ENCODE assay signal across 24 cellular contexts in genomic region chr10:30847199-30847598, GRCh38.
DNase-seq lines count a peak whose midpoint lies in the region; TF ChIP-seq lines count a peak whose summit lies in the region.
"Had no signal": no experiment of that assay in that cellular context is flagged by ENCODE, and none has a peak within 500 bp of the region (broad histone marks: within the 10 kb centered on the region; RNA-seq: fewer than 3 reads in every experiment).

No MANE protein-coding gene starts in this region.

- peaks cover 84% of the 10 kb centered on the region for H3K27me3 Mint-ChIP-seq in endodermal cell (ENCODE audit: insufficient read depth)
- H3K27me3 Mint-ChIP-seq: CD4-positive, alpha-beta T cell had no signal

- no peaks in the 10 kb centered on the region for H3K36me3 Mint-ChIP-seq in endodermal cell (ENCODE audit: low read depth)

- no peaks in the 10 kb centered on the region for H4K20me1 ChIP-seq in mammary epithelial cell (ENCODE audit: insufficient read depth, low read length)
- H4K20me1 ChIP-seq: BLaER1 treated with 17β-estradiol and CSF1 and Interleukin-3, amounts not matched to agents 10 nM and 100 nM had no signal

- H2BK12ac ChIP-seq in neuronal stem cell (ENCODE audit: low read length): no peak overlapping the region

- in situ Hi-C loops in mammary epithelial cell (cut with MboI; ENCODE audit: low sequenced_read_pairs in 2 of 2): no loop called here

- 92 to 100% methylated on average over 4 to 6 of the region's 6 CpGs for WGBS in endodermal cell (ENCODE audit: insufficient coverage in 1 of 2, insufficient read length in 1 of 2), 2 experiments
- WGBS in neuronal stem cell (ENCODE audit: extremely low coverage in 2 of 2, insufficient read length in 2 of 2, insufficient replicate concordance in 1 of 2), 2 donors: no CpG with 5 or more reads among the region's 6 CpGs
- WGBS in mammary epithelial cell (ENCODE audit: low coverage, missing lambda C conversion rate): 86% methylated on average over 6 of the region's 6 CpGs

- H3K36me3 ChIP-seq in KOPT-K1 (ENCODE audit: insufficient read depth, low read length) (peaks cover 9% of the 10 kb centered on the region; the same call in 1 of the 2 replicates), endodermal cell (ENCODE audit: control insufficient read depth, insufficient read depth, low read length) (no peaks in the 10 kb centered on the region), neuronal stem cell (replicated peaks in 1 of 2; ENCODE audit: control insufficient read depth in 2 of 2, insufficient read depth in 2 of 2, low read length in 2 of 2) (no peaks in the 10 kb centered on the region), mammary epithelial cell (ENCODE audit: insufficient read depth, low read length) (no peaks in the 10 kb centered on the region)
- H3K36me3 ChIP-seq: BE2C had no signal

- DNase-seq in endodermal cell: no peak
- DNase-seq in neuronal stem cell (ENCODE audit: low spot score): no peak
- DNase-seq in globus pallidus (ENCODE audit: low spot score): no peak
- DNase-seq in mammary epithelial cell: no peak
- DNase-seq in medulla oblongata (ENCODE audit: extremely low spot score): no peak
- DNase-seq in NCI-H1092 (lab: John Stamatoyannopoulos, UW): no peak
- DNase-seq: 8988T; ACHN; AML-193; BE2C; CD4-positive, alpha-beta T cell; CD8-positive, alpha-beta memory T cell; DMS 273 treated with DMSO at 0.1 percent for 48 hours; DMS79; EL; GDM1; GM23248; H7; HCEC 1CT had no signal

- H3K23ac ChIP-seq in neuronal stem cell (ENCODE audit: low read depth, low read length, poor library complexity): no peak overlapping the region

- H3K27ac Mint-ChIP-seq in endodermal cell: no peak overlapping the region
- H3K27ac Mint-ChIP-seq: CD14-positive monocyte; CD4-positive, alpha-beta T cell; CD8-positive, alpha-beta memory T cell had no signal

- no peak overlapping the region for H3K9ac ChIP-seq in endodermal cell (ENCODE audit: extremely low read depth, low read length, poor library complexity, severe bottlenecking)
- no peak overlapping the region for H3K9ac ChIP-seq in neuronal stem cell (ENCODE audit: low read depth, low read length, poor library complexity)
- H3K9ac ChIP-seq in mammary epithelial cell (ENCODE audit: insufficient read depth, low read length): no peak overlapping the region
- H3K9ac ChIP-seq: BLaER1 treated with 17β-estradiol and CSF1 and Interleukin-3, amounts not matched to agents 10 nM and 100 nM; GM23248 had no signal

- no peak overlapping the region for H3K4me3 ChIP-seq in endodermal cell (ENCODE audit: low read length)
- no peak overlapping the region for H3K4me3 ChIP-seq in neuronal stem cell (ENCODE audit: low read length in 2 of 2)
- no peak overlapping the region for H3K4me3 ChIP-seq in mammary epithelial cell (replicated peaks in 1 of 3; ENCODE audit: insufficient read depth in 1 of 3, low read depth in 2 of 3, low read length in 3 of 3)
- H3K4me3 ChIP-seq: A549; BLaER1 treated with 17β-estradiol and CSF1 and Interleukin-3, amounts not matched to agents 10 nM and 100 nM; GM12878; GM23248 had no signal

- H3K4me1 ChIP-seq in endodermal cell (ENCODE audit: control insufficient read depth, insufficient read depth, low read length): no peaks in the 10 kb centered on the region
- H3K4me1 ChIP-seq in neuronal stem cell (ENCODE audit: control insufficient read depth in 2 of 2, insufficient read depth in 1 of 2, low read depth in 1 of 2, low read length in 2 of 2): peaks cover 0 to 1% of the 10 kb centered on the region in 2 donors
- H3K4me1 ChIP-seq in mammary epithelial cell (ENCODE audit: insufficient read depth, low read length): no peaks in the 10 kb centered on the region
- H3K4me1 ChIP-seq: A549, BE2C had no signal

- H3K4me3 Mint-ChIP-seq in endodermal cell: no peak overlapping the region
- H3K4me3 Mint-ChIP-seq: CD14-positive monocyte; CD4-positive, alpha-beta T cell; CD8-positive, alpha-beta memory T cell had no signal

- H3K4me1 Mint-ChIP-seq in endodermal cell: no peaks in the 10 kb centered on the region

- H3K14ac ChIP-seq in neuronal stem cell (ENCODE audit: low read length): no peak overlapping the region

- H3K18ac ChIP-seq in neuronal stem cell (ENCODE audit: low read length): peak overlapping the region; percentile 74

- H2BK5ac ChIP-seq in neuronal stem cell (ENCODE audit: low read length): peak overlapping the region; percentile 72

- intact Hi-C loops in mammary epithelial cell (cut with micrococcal nuclease): no loop called here

- peak; percentile 31 for TF ChIP-seq CTCF in endodermal cell (conservative IDR thresholded peaks at IDR 0.05)
- TF ChIP-seq CTCF in mammary epithelial cell (conservative IDR thresholded peaks at IDR 0.05 in 1 of 2, IDR thresholded peaks at IDR 0.05 in 1 of 2; ENCODE audit: extremely low read depth in 1 of 2, insufficient read depth in 1 of 2, low read depth in 1 of 2, low read length in 2 of 2): no peak

- dilution Hi-C loops in mammary epithelial cell (cut with HindIII; ENCODE audit: low sequenced_read_pairs): no loop called here

- H3K27ac ChIP-seq in KOPT-K1 (ENCODE audit: low read depth, low read length, poor library complexity, severe bottlenecking): peak overlapping the region; percentile 90
- H3K27ac ChIP-seq in endodermal cell (ENCODE audit: low read depth, low read length): no peak overlapping the region
- H3K27ac ChIP-seq in neuronal stem cell (replicated peaks; ENCODE audit: low read length): no peak overlapping the region
- H3K27ac ChIP-seq in mammary epithelial cell (ENCODE audit: insufficient read depth, low read depth, low read length): no peak overlapping the region
- H3K27ac ChIP-seq: A549; BLaER1 treated with 17β-estradiol and CSF1 and Interleukin-3, amounts not matched to agents 10 nM and 100 nM; GM23248 had no signal

- H3K27me3 ChIP-seq in endodermal cell (ENCODE audit: control insufficient read depth, insufficient read depth, low read length, poor library complexity, severe bottlenecking) (peaks cover 12% of the 10 kb centered on the region), neuronal stem cell (ENCODE audit: control insufficient read depth in 3 of 3, insufficient read depth in 3 of 3, low read depth in 1 of 3, low read length in 3 of 3) (no peaks in the 10 kb centered on the region), mammary epithelial cell (ENCODE audit: insufficient read depth, low read length) (no peaks in the 10 kb centered on the region)
- H3K27me3 ChIP-seq: BE2C; BLaER1 treated with 17β-estradiol and CSF1 and Interleukin-3, amounts not matched to agents 10 nM and 100 nM had no signal

- H3K9me3 Mint-ChIP-seq in endodermal cell: no peaks in the 10 kb centered on the region
- H3K9me3 Mint-ChIP-seq: CD14-positive monocyte; CD4-positive, alpha-beta T cell; CD8-positive, alpha-beta memory T cell had no signal

- H3K4me2 ChIP-seq in neuronal stem cell (ENCODE audit: insufficient read depth, low read length, poor library complexity, severe bottlenecking) (no peak overlapping the region), mammary epithelial cell (ENCODE audit: insufficient read depth, low read depth, low read length) (no peak overlapping the region)
- H3K4me2 ChIP-seq: A549 had no signal

- H3K79me1 ChIP-seq in neuronal stem cell (ENCODE audit: low read depth, low read length): no peaks in the 10 kb centered on the region

- H3K9me3 ChIP-seq in KOPT-K1 (ENCODE audit: insufficient read depth, low read length, poor library complexity, severe bottlenecking) (peaks cover 13% of the 10 kb centered on the region), endodermal cell (ENCODE audit: control insufficient read depth, low read length) (no peaks in the 10 kb centered on the region), neuronal stem cell (replicated peaks in 1 of 2; ENCODE audit: control insufficient read depth in 2 of 2, insufficient read depth in 1 of 2, low read depth in 1 of 2, low read length in 2 of 2) (peaks cover 0 to 5% of the 10 kb centered on the region in 2 donors), mammary epithelial cell (replicated peaks; ENCODE audit: insufficient read depth, low read length) (no peaks in the 10 kb centered on the region)
- H3K9me3 ChIP-seq: A549, BE2C had no signal

- CTCF ChIA-PET in mammary epithelial cell (lab: Charles Lee; ENCODE audit: low non-redundant PET): no interaction called here

- H3K79me2 ChIP-seq in mammary epithelial cell (ENCODE audit: insufficient read depth, low read length): no peaks in the 10 kb centered on the region

- no peak overlapping the region for H3K4ac ChIP-seq in neuronal stem cell (ENCODE audit: low read length)

- H4K91ac ChIP-seq in neuronal stem cell (ENCODE audit: low read depth, low read length, poor library complexity): no peak overlapping the region

- H2BK120ac ChIP-seq in neuronal stem cell (ENCODE audit: low read depth, low read length): no peak overlapping the region

- H4K8ac ChIP-seq in neuronal stem cell (ENCODE audit: low read depth, low read length): no peak overlapping the region

- no peak overlapping the region for H2BK15ac ChIP-seq in neuronal stem cell (ENCODE audit: low read length)

- BruUV-seq in mammary epithelial cell (replicated peaks; lab: Mats Ljungman, UMichigan): no TSS peak

- H2AK5ac ChIP-seq in neuronal stem cell (ENCODE audit: low read depth, low read length): peak overlapping the region; percentile 74

- H2AFZ ChIP-seq in neuronal stem cell (ENCODE audit: low read length): no peak overlapping the region
- H2AFZ ChIP-seq in mammary epithelial cell (ENCODE audit: low read depth, low read length): no peak overlapping the region
- H2AFZ ChIP-seq: GM23248 had no signal
